Comparison of ENCODE assay signal across 16 cellular contexts in the genomic region with DNA sequence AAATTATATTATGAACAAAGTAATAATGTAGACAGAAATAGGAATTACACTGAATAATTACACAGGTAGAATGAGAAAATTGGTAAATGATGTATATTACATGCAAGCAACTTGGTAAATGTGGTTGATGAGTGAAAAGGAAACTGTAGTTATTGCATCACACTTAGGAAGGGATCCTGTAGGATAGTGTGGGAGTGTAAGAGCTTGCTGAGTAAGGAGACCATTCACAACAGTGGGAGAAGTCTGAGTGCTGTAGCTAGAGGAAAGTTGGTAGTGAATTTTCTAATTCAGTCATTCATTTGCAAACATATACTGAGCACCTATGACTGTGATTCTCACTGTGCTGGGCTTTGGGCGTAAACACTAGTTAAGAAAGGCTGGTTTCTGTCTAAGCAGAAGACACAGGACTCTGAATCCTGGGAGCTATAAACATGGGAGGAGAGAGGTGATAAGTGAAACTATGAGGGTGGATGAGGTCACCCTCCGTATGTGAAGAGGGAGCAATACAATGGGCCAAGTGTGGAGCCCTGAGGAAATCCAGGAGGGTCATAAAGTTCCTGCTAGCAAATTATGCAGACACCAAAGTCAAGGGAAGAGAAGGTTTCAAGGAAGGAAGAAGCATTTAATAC. TPM values are rescaled to one million over a fixed set of nuclear protein-coding genes. Genes with fewer than 3 reads are reported as not detected.
DNase-seq lines count a peak whose midpoint lies in the region; ATAC-seq and TF ChIP-seq lines count a peak whose summit lies in the region.
"Had no signal": no experiment of that assay in that cellular context is flagged by ENCODE, and none has a peak within 500 bp of the region (broad histone marks: within the 10 kb centered on the region; RNA-seq: fewer than 3 reads in every experiment).

No MANE protein-coding gene starts in this region.

- no peaks in the 10 kb centered on the region for H3K36me3 ChIP-seq in breast epithelium
- no peaks in the 10 kb centered on the region for H3K36me3 ChIP-seq in transverse colon

- no peak for TF ChIP-seq EP300 in transverse colon (IDR thresholded peaks at IDR 0.05; ENCODE audit: low read depth)

- no peak overlapping the region for H3K27ac Mint-ChIP-seq in MCF 10A (ENCODE audit: low read depth, unreplicated experiment)
- H3K27ac Mint-ChIP-seq: activated T-cell treated with anti-CD3 and anti-CD28 coated beads, Interleukin-2, amount 50 U/mL, for 24 hours; IgD-negative memory B cell; natural killer cell had no signal

- H3K4me3 Mint-ChIP-seq in MCF 10A (ENCODE audit: unreplicated experiment) = no peak overlapping the region
- H3K4me3 Mint-ChIP-seq: activated T-cell treated with anti-CD3 and anti-CD28 coated beads, Interleukin-2, amount 50 U/mL, for 24 hours; IgD-negative memory B cell; natural killer cell had no signal

- TF ChIP-seq CTCF in MCF 10A (IDR thresholded peaks at IDR 0.05; ENCODE audit: unreplicated experiment) (no peak), breast epithelium (IDR thresholded peaks at IDR 0.05) (no peak), foreskin keratinocyte (conservative IDR thresholded peaks at IDR 0.05) (no peak), transverse colon (IDR thresholded peaks at IDR 0.05) (no peak)

- H3K36me3 Mint-ChIP-seq in MCF 10A (ENCODE audit: insufficient read depth, unreplicated experiment) = no peaks in the 10 kb centered on the region
- H3K36me3 Mint-ChIP-seq: IgD-negative memory B cell, natural killer cell had no signal

- no peak overlapping the region for H3K27ac ChIP-seq in breast epithelium
- H3K27ac ChIP-seq in foreskin keratinocyte = peak overlapping the region; percentile 40
- peak overlapping the region; percentile 70 to 73 (median 72) for H3K27ac ChIP-seq in transverse colon

- peak; percentile 77 for DNase-seq in MCF 10A (ENCODE audit: unreplicated experiment)
- DNase-seq in breast epithelium (ENCODE audit: low spot score in 2 of 2) = no peak
- peak; percentile 16 for DNase-seq in SW480 (ENCODE audit: low spot score)
- DNase-seq in foreskin keratinocyte = peak in 1 of 2 donors; percentile 64
- peak; percentile 59 for DNase-seq in transverse colon
- DNase-seq in C1 segment of cervical spinal cord (lab: John Stamatoyannopoulos, UW) = no peak
- DNase-seq in NCI-H2171 treated with DMSO at 0.1 percent for 48 hours (lab: John Stamatoyannopoulos, UW) = no peak
- DNase-seq: activated CD4-positive, alpha-beta T cell treated with anti-CD3 and anti-CD28 coated beads, Interleukin-2, amount 50 U/mL, for 1 hour; activated T-cell treated with anti-CD3 and anti-CD28 coated beads, Interleukin-2, amount 50 U/mL, for 24 hours; amniotic stem cell; left ventricle myocardium superior; natural killer cell; NCI-H1417; NCI-H446 treated with DMSO at 0.1 percent for 48 hours had no signal

- TF ChIP-seq POLR2A in breast epithelium (IDR thresholded peaks at IDR 0.05) (no peak), transverse colon (IDR thresholded peaks at IDR 0.05) (no peak)

- H3K27me3 ChIP-seq in breast epithelium (no peaks in the 10 kb centered on the region), foreskin keratinocyte (no peaks in the 10 kb centered on the region), transverse colon (no peaks in the 10 kb centered on the region)

- no peaks in the 10 kb centered on the region for H3K9me3 ChIP-seq in breast epithelium
- H3K9me3 ChIP-seq in transverse colon = no peaks in the 10 kb centered on the region

- CTCF ChIA-PET in MCF 10A (lab: Yijun Ruan, JAX) = interaction anchor here (2.7 kb wide), 1 partner anchor 9 kb away, joined by 14 read pairs; no protein-coding TSS in a partner anchor

- no peaks in the 10 kb centered on the region for H3K9me3 Mint-ChIP-seq in MCF 10A (ENCODE audit: unreplicated experiment)
- H3K9me3 Mint-ChIP-seq: activated T-cell treated with anti-CD3 and anti-CD28 coated beads, Interleukin-2, amount 50 U/mL, for 24 hours; IgD-negative memory B cell; natural killer cell had no signal

- in situ Hi-C loops in transverse colon (cut with MboI; ENCODE audit: low pct_ligation_motif_present in 1 of 4, low pct_unique_long_range_greater_than_20kb in 1 of 4, low sequenced_read_pairs in 3 of 4) = loop anchor here in 1 of 4 donors (25.0 kb wide), 1 partner anchor 98 kb away; no protein-coding TSS in a partner anchor

- H3K4me1 ChIP-seq in breast epithelium (no peaks in the 10 kb centered on the region), foreskin keratinocyte (no peaks in the 10 kb centered on the region), transverse colon (peaks cover 5 to 14% (median 12%) of the 10 kb centered on the region in 4 donors)

- no peaks in the 10 kb centered on the region for H3K27me3 Mint-ChIP-seq in MCF 10A (ENCODE audit: insufficient read depth, unreplicated experiment)

- BruUV-seq in MCF 10A (replicated peaks; lab: Mats Ljungman, UMichigan) = no TSS peak

- H3K4me3 ChIP-seq in breast epithelium (no peak overlapping the region), transverse colon (no peak overlapping the region)

- peaks cover 33% of the 10 kb centered on the region for H3K4me1 Mint-ChIP-seq in MCF 10A (ENCODE audit: insufficient read depth, unreplicated experiment)
- H3K4me1 Mint-ChIP-seq: natural killer cell had no signal

- 23 to 25% methylated on average over 2 of the region's 2 CpGs for WGBS in transverse colon (ENCODE audit: low coverage in 1 of 2), 2 donors

- POLR2A ChIA-PET in MCF 10A (lab: Yijun Ruan, JAX) = interaction anchor here (0.5 to 1.5 kb wide), 3 partner anchors 9 to 113 kb away, joined by 3 read pairs; no protein-coding TSS in a partner anchor

- peak; percentile 90 for ATAC-seq in foreskin keratinocyte
- no peak for ATAC-seq in GM21528 (IDR thresholded peaks at IDR 0.05; ENCODE audit: low FRiP score, unreplicated experiment)
- ATAC-seq: left ventricle myocardium superior, natural killer cell had no signal

- intact Hi-C loops in MCF 10A (cut with micrococcal nuclease) (no loop called here), breast epithelium (cut with DNase I; ENCODE audit: low total_unique reads) (no loop called here), transverse colon (cut with DNase I; ENCODE audit: low total_unique reads) (no loop called here)

RNA-seq across cellular contexts. Expression of a gene that starts 14.2 kb away (rescaled TPM):
- total RNA-seq in MCF 10A (2022) (8.3 and 9.1 TPM in 2 replicates), breast epithelium (100 to 1,000 TPM; 106 to 129 (median 114) TPM), foreskin keratinocyte (0.75 and 0.95 TPM in 2 replicates), transverse colon (10 to 100 TPM in 2 of 4 donors, 1 to 10 TPM in 2; 7.5 to 29.1 (median 12.3) TPM)
- 0.53 and 0.74 TPM in 2 replicates for polyA plus RNA-seq in foreskin keratinocyte
- total RNA-seq: natural killer cell had no signal
- polyA plus RNA-seq: IgD-negative memory B cell had no signal

RNA-seq across cellular contexts. Expression of a gene that starts 37.1 kb away (rescaled TPM):
- total RNA-seq in MCF 10A (2022) = 80.4 and 94.9 TPM in 2 replicates
- 10 to 100 TPM; 11.8 to 35.3 (median 24.6) TPM for total RNA-seq in breast epithelium
- total RNA-seq in foreskin keratinocyte = 421 and 453 TPM in 2 replicates
- 264 and 345 TPM in 2 replicates for polyA plus RNA-seq in foreskin keratinocyte
- 10 to 100 TPM; 30.3 to 58.0 (median 36.5) TPM for total RNA-seq in transverse colon

Comparison
In these comparisons a context has a peak if more than half of its experiments do, and no peak if none do; other contexts are left out.
1. DNase-seq: peak in MCF 10A (single experiment), SW480 (single experiment) and transverse colon (single experiment); none in breast epithelium (0 of 2), C1 segment of cervical spinal cord (0 of 14) and NCI-H2171 treated with DMSO at 0.1 percent for 48 hours (single experiment).
2. H3K27ac ChIP-seq: peak in foreskin keratinocyte (single experiment) and transverse colon (4 of 4); none in breast epithelium (0 of 2).